ENCODE assay signal across 21 cellular contexts in the genomic region with DNA sequence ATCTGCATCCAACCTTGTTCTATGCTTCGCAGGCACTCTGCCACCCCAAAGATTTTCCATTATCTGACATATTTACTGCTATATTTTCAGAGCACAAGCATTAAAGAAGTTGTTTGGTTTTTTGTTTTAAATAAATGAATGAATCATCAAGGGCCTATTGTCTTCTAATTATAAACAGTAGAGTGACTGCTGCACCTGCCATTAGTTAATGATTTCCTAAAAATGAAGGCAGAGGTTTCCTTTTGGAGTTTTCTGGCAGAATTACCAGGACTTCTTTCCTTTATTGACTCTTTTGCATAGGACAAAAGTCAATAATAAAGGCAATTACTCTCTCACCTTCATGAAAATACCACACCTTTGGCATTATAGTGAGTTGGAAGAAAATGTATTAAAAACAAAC.
A peak's percentile ranks its signal among the peaks of the same experiment; 100 is the strongest.
DNase-seq lines count a peak whose midpoint lies in the region; FAIRE-seq and TF ChIP-seq lines count a peak whose summit lies in the region.
"Had no signal": no experiment of that assay in that cellular context is flagged by ENCODE, and none has a peak within 500 bp of the region (broad histone marks: within the 10 kb centered on the region; RNA-seq: fewer than 3 reads in every experiment).

No MANE protein-coding gene starts in this region.

- peaks cover 43% of the 10 kb centered on the region for H3K9me3 Mint-ChIP-seq in mesothelial cell of epicardium

- H3K79me2 ChIP-seq in smooth muscle cell (ENCODE audit: low read depth) = no peaks in the 10 kb centered on the region

- no peaks in the 10 kb centered on the region for H3F3A ChIP-seq in smooth muscle cell (ENCODE audit: low read depth)

- H3K9ac ChIP-seq in smooth muscle cell (ENCODE audit: low read depth) = no peak overlapping the region
- H3K9ac ChIP-seq: BLaER1 had no signal

- no peak for TF ChIP-seq CTCF in mesothelial cell of epicardium (IDR thresholded peaks at IDR 0.05; ENCODE audit: unreplicated experiment)
- TF ChIP-seq CTCF in smooth muscle cell (IDR thresholded peaks at IDR 0.05; ENCODE audit: borderline replicate concordance, insufficient read depth, poor library complexity, severe bottlenecking) = no peak

- H3K4me1 Mint-ChIP-seq in mesothelial cell of epicardium = no peaks in the 10 kb centered on the region
- H3K4me1 Mint-ChIP-seq: CD8-positive, alpha-beta memory T cell; IgD-negative memory B cell had no signal

- 16 to 61% (median 46%) methylated on average over 1 of the region's 1 CpG for WGBS in small intestine, 3 donors
- WGBS in smooth muscle cell (ENCODE audit: low lambda C conversion rate) = 97% methylated on average over 1 of the region's 1 CpG

- H3K36me3 ChIP-seq in small intestine (ENCODE audit: control insufficient read depth in 2 of 2, insufficient read depth in 2 of 2, low read length in 2 of 2) = no peaks in the 10 kb centered on the region
- no peaks in the 10 kb centered on the region for H3K36me3 ChIP-seq in smooth muscle cell (ENCODE audit: low read depth)
- H3K36me3 ChIP-seq: BLaER1, HAP-1 had no signal

- H3K4me2 ChIP-seq in smooth muscle cell = no peak overlapping the region
- H3K4me2 ChIP-seq: BLaER1 had no signal

- no peaks in the 10 kb centered on the region for H3K9me3 ChIP-seq in small intestine (ENCODE audit: control insufficient read depth, low read depth)
- H3K9me3 ChIP-seq in smooth muscle cell (replicated peaks; ENCODE audit: low read depth) = peaks cover 10% of the 10 kb centered on the region
- H3K9me3 ChIP-seq: HAP-1 had no signal

- no peak for FAIRE-seq in small intestine (lab: Jason Lieb, UNC)
- FAIRE-seq: G401.6, GM12891, H1 had no signal

- DNase-seq in NCI-H748 (lab: John Stamatoyannopoulos, UW; ENCODE audit: unreplicated experiment) (peak; percentile 16), NCI-H748 treated with DMSO at 0.1 percent for 48 hours (lab: John Stamatoyannopoulos, UW) (no peak), SW480 (ENCODE audit: low spot score) (peak; percentile 40), myocyte (ENCODE audit: low read depth) (peak; percentile 22), small intestine (peak; percentile 54), mesothelial cell of epicardium (ENCODE audit: low spot score in 2 of 2, unreplicated experiment in 2 of 2) (no peak), NCI-H2171 treated with DMSO at 0.1 percent for 48 hours (lab: John Stamatoyannopoulos, UW) (no peak), smooth muscle cell (lab: John Stamatoyannopoulos, UW; ENCODE audit: unreplicated experiment) (no peak)
- DNase-seq: 8988T; AML-193; Calu3; CD8-positive, alpha-beta memory T cell; DMS 273 treated with DMSO at 0.1 percent for 48 hours; DMS79 treated with DMSO at 0.1 percent for 48 hours; EL had no signal

- H3K27ac ChIP-seq in small intestine (ENCODE audit: low read depth in 1 of 2, low read length in 1 of 2) (no peak overlapping the region), smooth muscle cell (ENCODE audit: low read depth) (no peak overlapping the region)
- H3K27ac ChIP-seq: BLaER1 had no signal

- H3K4me3 ChIP-seq in small intestine (ENCODE audit: low read depth in 1 of 2, low read length in 2 of 2) (no peak overlapping the region), smooth muscle cell (no peak overlapping the region)
- H3K4me3 ChIP-seq: BLaER1, HAP-1 had no signal

- H3K27me3 ChIP-seq in small intestine (ENCODE audit: control insufficient read depth in 2 of 2, insufficient read depth in 2 of 2, low read length in 2 of 2) (no peaks in the 10 kb centered on the region), smooth muscle cell (ENCODE audit: low read depth) (no peaks in the 10 kb centered on the region)
- H3K27me3 ChIP-seq: BLaER1 had no signal

- peaks cover 26% of the 10 kb centered on the region for H3K36me3 Mint-ChIP-seq in mesothelial cell of epicardium
- H3K36me3 Mint-ChIP-seq: IgD-negative memory B cell had no signal

- H2AFZ ChIP-seq in smooth muscle cell (ENCODE audit: low read depth) = no peak overlapping the region

- H3K27me3 Mint-ChIP-seq in mesothelial cell of epicardium (ENCODE audit: low read depth) = no peaks in the 10 kb centered on the region
- H3K27me3 Mint-ChIP-seq: CD8-positive, alpha-beta memory T cell; IgD-negative memory B cell had no signal

- no peak overlapping the region for H3K4me3 Mint-ChIP-seq in mesothelial cell of epicardium
- H3K4me3 Mint-ChIP-seq: CD8-positive, alpha-beta memory T cell; IgD-negative memory B cell had no signal

- H3K4me1 ChIP-seq in small intestine (ENCODE audit: control insufficient read depth in 2 of 2, insufficient read depth in 1 of 2, low read depth in 1 of 2, low read length in 1 of 2) (no peaks in the 10 kb centered on the region), smooth muscle cell (ENCODE audit: low read depth) (no peaks in the 10 kb centered on the region)
- H3K4me1 ChIP-seq: BLaER1, HAP-1 had no signal

- H4K20me1 ChIP-seq in smooth muscle cell (ENCODE audit: low read depth) = no peaks in the 10 kb centered on the region
- H4K20me1 ChIP-seq: BLaER1 had no signal

- H3K27ac Mint-ChIP-seq in mesothelial cell of epicardium = no peak overlapping the region
- H3K27ac Mint-ChIP-seq: CD8-positive, alpha-beta memory T cell; IgD-negative memory B cell had no signal

Comparison
In these comparisons a context has a peak if more than half of its experiments do, and no peak if none do; other contexts are left out.
1. DNase-seq: peak in NCI-H748 (single experiment), SW480 (single experiment), myocyte (single experiment) and small intestine (single experiment); none in NCI-H748 treated with DMSO at 0.1 percent for 48 hours (single experiment), mesothelial cell of epicardium (0 of 2), NCI-H2171 treated with DMSO at 0.1 percent for 48 hours (single experiment) and smooth muscle cell (single experiment).